In genomic region chr2:9813312-9814128, GRCh38 we compare ENCODE assay signal across 8 cellular contexts. TPM values are rescaled to one million over a fixed set of nuclear protein-coding genes. Genes with fewer than 3 reads are reported as not detected.
A peak's percentile ranks its signal among the peaks of the same experiment; 100 is the strongest.
DNase-seq lines count a peak whose midpoint lies in the region; ATAC-seq and TF ChIP-seq lines count a peak whose summit lies in the region.

No MANE protein-coding gene starts in this region.

- H3K36me3 Mint-ChIP-seq in activated CD8-positive, alpha-beta T cell treated with anti-CD3 and anti-CD28 coated beads for 36 hours (ENCODE audit: low read depth): no peaks in the 10 kb centered on the region

- H3K27ac ChIP-seq in effector memory CD4-positive, alpha-beta T cell (ENCODE audit: insufficient read depth, low read length, poor library complexity, severe bottlenecking): no peak overlapping the region

- H3K27ac Mint-ChIP-seq in activated CD8-positive, alpha-beta T cell treated with anti-CD3 and anti-CD28 coated beads for 36 hours: peak overlapping the region; percentile 49

- H3K36me3 ChIP-seq in effector memory CD4-positive, alpha-beta T cell (ENCODE audit: control insufficient read depth, insufficient read depth, low read length): no peaks in the 10 kb centered on the region

- CTCF ChIA-PET in activated CD8-positive, alpha-beta T cell treated with anti-CD3 and anti-CD28 coated beads for 36 hours (lab: Charles Lee): interaction anchor here (0.6 to 7.5 kb wide), 62 partner anchors 9 to 622 kb away, joined by 3 to 82 read pairs (median 4); partner anchors contain the start of genes KLF11 and TAF1B

- H3K4me1 ChIP-seq in effector memory CD4-positive, alpha-beta T cell (ENCODE audit: control insufficient read depth, insufficient read depth, low read length, poor library complexity, severe bottlenecking): peaks cover 6% of the 10 kb centered on the region

- no peak overlapping the region for H3K4me3 Mint-ChIP-seq in activated CD8-positive, alpha-beta T cell treated with anti-CD3 and anti-CD28 coated beads for 36 hours

- intact Hi-C loops in activated CD8-positive, alpha-beta T cell treated with anti-CD3 and anti-CD28 coated beads for 36 hours (cut with micrococcal nuclease): no loop called here

- H3K4me1 Mint-ChIP-seq in activated CD8-positive, alpha-beta T cell treated with anti-CD3 and anti-CD28 coated beads for 36 hours (ENCODE audit: low read depth): peaks cover 8% of the 10 kb centered on the region

- no peak overlapping the region for H3K4me3 ChIP-seq in effector memory CD4-positive, alpha-beta T cell (ENCODE audit: insufficient read depth, low read depth, low read length, poor library complexity, severe bottlenecking)

- peak; percentile 93 for TF ChIP-seq CTCF in activated CD8-positive, alpha-beta T cell treated with anti-CD3 and anti-CD28 coated beads for 36 hours (IDR thresholded peaks at IDR 0.05)

- POLR2A ChIA-PET in activated CD8-positive, alpha-beta T cell treated with anti-CD3 and anti-CD28 coated beads for 36 hours (lab: Charles Lee): interaction anchor here (1.0 to 1.2 kb wide), 3 partner anchors 14 to 234 kb away, joined by 3 to 4 read pairs (median 3); no protein-coding TSS in a partner anchor

- peaks cover 4% of the 10 kb centered on the region for H3K27me3 Mint-ChIP-seq in activated CD8-positive, alpha-beta T cell treated with anti-CD3 and anti-CD28 coated beads for 36 hours

- no peaks in the 10 kb centered on the region for H3K9me3 Mint-ChIP-seq in activated CD8-positive, alpha-beta T cell treated with anti-CD3 and anti-CD28 coated beads for 36 hours

- no peaks in the 10 kb centered on the region for H3K9me3 ChIP-seq in effector memory CD4-positive, alpha-beta T cell (ENCODE audit: control insufficient read depth, low read length)

- DNase-seq in DMS114 treated with DMSO at 0.1 percent for 48 hours (lab: John Stamatoyannopoulos, UW; ENCODE audit: unreplicated experiment) (peak; percentile 13), NCI-H774 (lab: John Stamatoyannopoulos, UW) (peak; percentile 48), midbrain (lab: John Stamatoyannopoulos, UW) (peak; percentile 70)
- peak; percentile 83 for DNase-seq in activated CD8-positive, alpha-beta T cell treated with anti-CD3 and anti-CD28 coated beads for 36 hours
- peak; percentile 36 to 56 (median 42) for DNase-seq in effector memory CD4-positive, alpha-beta T cell
- DNase-seq in stimulated activated CD8-positive, alpha-beta memory T cell treated with anti-CD3 and anti-CD28 coated beads, Interleukin-4, amount 100 ng/mL, for 24 hours (ENCODE audit: low read depth): peak; percentile 64

- H3K27me3 ChIP-seq in effector memory CD4-positive, alpha-beta T cell (replicated peaks; ENCODE audit: control insufficient read depth, insufficient read depth, low read length, poor library complexity, severe bottlenecking): no peaks in the 10 kb centered on the region

- ATAC-seq in HG02642 (IDR thresholded peaks at IDR 0.05; ENCODE audit: poor library complexity, unreplicated experiment) (peak; percentile 66), HG02840 (IDR thresholded peaks at IDR 0.05; ENCODE audit: low FRiP score, unreplicated experiment) (no peak)
- ATAC-seq in activated CD8-positive, alpha-beta T cell treated with anti-CD3 and anti-CD28 coated beads for 36 hours: peak; percentile 95

RNA-seq across cellular contexts. Expression of gene TAF1B, which starts 29.8 kb away (rescaled TPM):
- 10 to 100 TPM; 22.3 to 22.4 TPM for total RNA-seq in activated CD8-positive, alpha-beta T cell treated with anti-CD3 and anti-CD28 coated beads for 36 hours

Comparison
In these comparisons a context has a peak if more than half of its experiments do, and no peak if none do; other contexts are left out.
1. DNase-seq: peak in every context shown above with its lines; median percentile 83 in activated CD8-positive, alpha-beta T cell treated with anti-CD3 and anti-CD28 coated beads for 36 hours; 70 in midbrain; 64 in stimulated activated CD8-positive, alpha-beta memory T cell treated with anti-CD3 and anti-CD28 coated beads, Interleukin-4, amount 100 ng/mL, for 24 hours; 48 in NCI-H774; 42 in effector memory CD4-positive, alpha-beta T cell; 13 in DMS114 treated with DMSO at 0.1 percent for 48 hours.